In the genomic region with DNA sequence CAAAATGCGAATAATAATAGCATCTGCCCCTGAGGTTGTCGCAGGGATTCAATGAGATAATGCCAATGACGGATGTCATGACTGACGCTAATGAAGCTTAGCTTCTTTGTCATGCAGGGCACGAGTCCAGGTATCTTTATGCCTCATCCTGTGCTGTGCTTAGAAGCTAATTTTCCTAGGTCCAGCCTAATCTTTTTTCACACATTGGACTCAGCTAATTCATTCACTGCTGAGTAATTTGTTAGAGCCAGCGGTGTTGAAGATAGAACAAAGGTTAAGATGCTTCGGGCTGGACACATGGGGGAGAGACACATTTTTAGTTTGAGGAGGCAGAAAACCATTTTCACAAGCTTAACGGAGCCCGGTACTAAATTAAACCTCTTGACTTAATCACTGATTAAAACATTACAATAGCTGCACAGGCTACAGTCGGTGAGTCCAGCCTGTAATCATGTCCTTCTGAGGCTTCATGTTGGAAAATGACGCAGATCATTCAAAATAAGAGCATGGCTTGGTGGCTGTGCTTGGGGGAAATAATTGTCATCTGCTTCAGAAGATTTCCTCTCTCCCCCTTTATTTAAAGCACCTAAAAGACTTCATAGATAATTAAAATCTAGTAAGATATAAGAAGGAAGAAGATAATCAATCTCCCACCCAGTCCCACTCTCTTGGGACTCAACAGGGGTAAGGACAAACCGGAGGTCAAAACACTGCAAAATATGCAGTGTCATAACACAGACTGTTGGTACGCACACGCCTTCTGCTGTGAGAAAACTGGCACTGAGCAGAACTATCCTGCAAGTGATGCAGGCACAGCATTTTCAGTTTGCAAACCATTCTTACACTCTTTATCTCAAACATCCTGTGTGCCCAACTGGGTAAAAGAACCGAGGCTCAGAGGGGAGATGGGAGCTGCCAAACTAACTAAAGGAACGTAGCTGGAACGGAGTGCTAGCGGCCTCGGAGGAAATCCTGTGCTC, we compare ENCODE assay signal across 15 cellular contexts. TPM values are rescaled to one million over a fixed set of nuclear protein-coding genes. Genes with fewer than 3 reads are reported as not detected.
DNase-seq lines count a peak whose midpoint lies in the region; ATAC-seq, FAIRE-seq and TF ChIP-seq lines count a peak whose summit lies in the region.
"Had no signal": no experiment of that assay in that cellular context is flagged by ENCODE, and none has a peak within 500 bp of the region (broad histone marks: within the 10 kb centered on the region; RNA-seq: fewer than 3 reads in every experiment).

No MANE protein-coding gene starts in this region.

- H3K9me3 ChIP-seq in A549 (no peaks in the 10 kb centered on the region), K562 (replicated peaks; ENCODE audit: control insufficient read depth, insufficient read depth, low read depth, low read length) (no peaks in the 10 kb centered on the region), prostate gland (no peaks in the 10 kb centered on the region)

- no peaks in the 10 kb centered on the region for H3K9me1 ChIP-seq in K562 (ENCODE audit: control insufficient read depth, insufficient read depth, low read length)

- no TSS peak for BruUV-seq in K562 (replicated peaks; lab: Mats Ljungman, UMichigan)

- H3K27ac Mint-ChIP-seq in HFFc6: no peak overlapping the region
- H3K27ac Mint-ChIP-seq: activated CD4-positive, alpha-beta memory T cell treated with anti-CD3 and anti-CD28 coated beads for 36 hours had no signal

- intact Hi-C loops in K562 (cut with micrococcal nuclease): no loop called here
- intact Hi-C loops in prostate gland (cut with DNase I): no loop called here

- DNase-seq in A549 (ENCODE audit: low read depth in 1 of 2, low spot score in 1 of 2): peak in 1 of 2 experiments; percentile 18
- DNase-seq in KBM-7: peak; percentile 19
- peak in 2 of 4 experiments; percentile 41 to 43 for DNase-seq in K562 (ENCODE audit: extremely low read depth in 1 of 4, low spot score in 3 of 4)
- DNase-seq in left kidney (ENCODE audit: low read depth, low spot score): peak; percentile 6
- DNase-seq in cerebellum (ENCODE audit: low spot score): no peak
- DNase-seq in prostate gland (ENCODE audit: low spot score): no peak
- no peak for DNase-seq in HFFc6
- DNase-seq: activated CD4-positive, alpha-beta memory T cell treated with anti-CD3 and anti-CD28 coated beads for 36 hours; NCI-H1105 treated with DMSO at 0.1 percent for 48 hours; NCI-H510A; stimulated activated CD4-positive, alpha-beta T cell treated with anti-CD3 and anti-CD28 coated beads, Interleukin-15, amount 100 ng/mL, for 24 hours had no signal

- no peaks in the 10 kb centered on the region for H4K20me1 ChIP-seq in K562 (replicated peaks; ENCODE audit: control insufficient read depth, insufficient read depth, low read length)

- H3K27ac ChIP-seq in A549 (no peak overlapping the region), K562 (ENCODE audit: extremely low read depth, low read depth, low read length) (peak overlapping the region; percentile 12; the same call in 1 of the 3 replicates), prostate gland (no peak overlapping the region)
- H3K27ac ChIP-seq: SK-N-MC had no signal

- POLR2A ChIA-PET in A549 (lab: Yijun Ruan, JAX) (no interaction called here), K562 (lab: Yijun Ruan, JAX) (interaction anchor here (0.5 to 1.1 kb wide), 8 partner anchors 13 to 1592 kb away, joined by 3 to 5 read pairs (median 3); no protein-coding TSS in a partner anchor)

- TF ChIP-seq CTCF in A549 (IDR thresholded peaks at IDR 0.05): no peak
- TF ChIP-seq CTCF in K562 (IDR thresholded peaks at IDR 0.05 in 2 of 3, conservative IDR thresholded peaks at IDR 0.05 in 1 of 3; ENCODE audit: insufficient read depth in 2 of 3, low read depth in 1 of 3, low read length in 3 of 3): no peak
- no peak for TF ChIP-seq CTCF in prostate gland (IDR thresholded peaks at IDR 0.05)
- no peak for TF ChIP-seq CTCF in HFFc6 (IDR thresholded peaks at IDR 0.05)

- TF ChIP-seq POLR2A in A549 (IDR thresholded peaks at IDR 0.05; ENCODE audit: low read length) (no peak), K562 (conservative IDR thresholded peaks at IDR 0.05) (no peak), prostate gland (IDR thresholded peaks at IDR 0.05) (no peak)

- H3K4me3 ChIP-seq in A549 (no peak overlapping the region), K562 (no peak overlapping the region), prostate gland (no peak overlapping the region)
- H3K4me3 ChIP-seq: SK-N-MC had no signal

- CTCF ChIA-PET in A549 (lab: Yijun Ruan, JAX): interaction anchor here (0.5 to 2.1 kb wide), 3 partner anchors 140 to 1015 kb away, joined by 3 to 10 read pairs (median 7); no protein-coding TSS in a partner anchor
- CTCF ChIA-PET in K562 (lab: Yijun Ruan, JAX; ENCODE audit: low intra/inter-chr PET ratio): no interaction called here

- peaks cover 26% of the 10 kb centered on the region for H3K27me3 Mint-ChIP-seq in HFFc6 (ENCODE audit: insufficient read depth)
- H3K27me3 Mint-ChIP-seq: activated CD4-positive, alpha-beta memory T cell treated with anti-CD3 and anti-CD28 coated beads for 36 hours had no signal

- WGBS in A549 (ENCODE audit: missing lambda C conversion rate): 76% methylated on average over 19 of the region's 19 CpGs
- 27% methylated on average over 18 of the region's 19 CpGs for WGBS in K562 (ENCODE audit: insufficient coverage, low coverage, missing lambda C conversion rate)
- WGBS in prostate gland: 80% methylated on average over 19 of the region's 19 CpGs

- H3K4me3 Mint-ChIP-seq in HFFc6: no peak overlapping the region
- H3K4me3 Mint-ChIP-seq: activated CD4-positive, alpha-beta memory T cell treated with anti-CD3 and anti-CD28 coated beads for 36 hours had no signal

- H3K36me3 Mint-ChIP-seq in HFFc6 (ENCODE audit: low read depth): peaks cover 15% of the 10 kb centered on the region

- FAIRE-seq in A549 (lab: Jason Lieb, UNC) (no peak), K562 (lab: Jason Lieb, UNC) (peak; percentile 64)
- FAIRE-seq: TTC549 had no signal

- H3K36me3 ChIP-seq in K562 (ENCODE audit: control insufficient read depth, insufficient read depth, low read length) (no peaks in the 10 kb centered on the region), prostate gland (no peaks in the 10 kb centered on the region)

- TF ChIP-seq RAD21 in A549 (conservative IDR thresholded peaks at IDR 0.05 in 1 of 2, IDR thresholded peaks at IDR 0.05 in 1 of 2): no peak
- no peak; a peak in 1 of 4 replicates for TF ChIP-seq RAD21 in K562 (CRISPR knock-in tag; conservative IDR thresholded peaks at IDR 0.05 in 1 of 2, IDR thresholded peaks at IDR 0.05 in 1 of 2)

- ATAC-seq in A549: no peak
- no peak for ATAC-seq in K562
- ATAC-seq in GM21619 (IDR thresholded peaks at IDR 0.05; ENCODE audit: unreplicated experiment): no peak

- no peaks in the 10 kb centered on the region for H3K9me3 Mint-ChIP-seq in HFFc6
- H3K9me3 Mint-ChIP-seq: activated CD4-positive, alpha-beta memory T cell treated with anti-CD3 and anti-CD28 coated beads for 36 hours had no signal

- H3K4me2 ChIP-seq in A549 (0 out of 3 replicates have a peak overlapping the region, but pooled peaks have one; percentile 2), K562 (ENCODE audit: insufficient read depth, low read length) (peak overlapping the region; percentile 17; the same call in 1 of the 2 replicates)

- H3K4me1 Mint-ChIP-seq in HFFc6 (ENCODE audit: low read depth): peaks cover 22% of the 10 kb centered on the region

- no peak overlapping the region for H3K9ac ChIP-seq in K562 (ENCODE audit: insufficient read depth in 1 of 2, low read depth in 2 of 2, low read length in 2 of 2)

- H3K79me2 ChIP-seq in K562 (ENCODE audit: control insufficient read depth, insufficient read depth, low read length): peaks cover 17% of the 10 kb centered on the region

- peak overlapping the region; percentile 64 for H2AFZ ChIP-seq in K562 (ENCODE audit: low read depth, low read length)

- H3K4me1 ChIP-seq in A549 (peaks cover 27% of the 10 kb centered on the region; the same call in 2 of the 3 replicates), K562 (replicated peaks in 1 of 2; ENCODE audit: control insufficient read depth in 2 of 2, insufficient read depth in 2 of 2, low read length in 2 of 2) (peaks cover 21 to 40% of the 10 kb centered on the region in 2 experiments), prostate gland (replicated peaks) (peaks cover 5% of the 10 kb centered on the region)

- in situ Hi-C loops in KBM-7 (cut with MboI; ENCODE audit: low pct_unique_long_range_greater_than_20kb, low sequenced_read_pairs) (no loop called here), K562 (cut with MboI) (no loop called here)

- TF ChIP-seq EP300 in A549 (IDR thresholded peaks at IDR 0.05): no peak
- no peak; the same call in 1 of the 2 replicates for TF ChIP-seq EP300 in K562 (IDR thresholded peaks at IDR 0.05; ENCODE audit: low read length)

- H3K27me3 ChIP-seq in K562 (ENCODE audit: control insufficient read depth in 2 of 2, insufficient read depth in 2 of 2, low read length in 2 of 2) (peaks cover 9 to 13% of the 10 kb centered on the region in 2 experiments; a peak in 2 of 5 replicates), prostate gland (replicated peaks; ENCODE audit: insufficient read depth) (no peaks in the 10 kb centered on the region)

RNA-seq across cellular contexts. Expression of gene CCDC174, which starts 3.3 kb away (rescaled TPM):
- polyA plus RNA-seq in A549 (2011; rRNA removed) (9.0 and 17.6 TPM in 2 replicates), A549 (2017; fragmentation: RNase III; extraction: RNeasy Plus Mini Kit Qiagen cat#74134 plus additional on column Dnase treatment) (10.8 to 12.6 TPM (median 11.7 TPM) in 3 replicates), K562 (2011; rRNA removed) (7.4 and 9.5 TPM in 2 replicates), K562 (2014; fragmentation: Illumina TruSeq; extraction: Trizol) (24.9 and 31.6 TPM in 2 replicates), K562 (2014; fragmentation: Nextera tagmentation; extraction: Ambion mirVana) (10 to 100 TPM; 34.9 to 41.0 TPM), K562 (2014; rRNA removed) (16.9 and 22.8 TPM in 2 replicates)
- 3.4 and 5.5 TPM in 2 replicates for polyA plus RNA-seq in A549 (2012; cell fraction: cytosol; rRNA removed)
- polyA plus RNA-seq in A549 (2012; cell fraction: nucleus; rRNA removed): 6.1 TPM in 2 replicates
- 6.7 and 7.3 TPM in 2 replicates for polyA minus RNA-seq in A549 (2011; rRNA and poly(A)+ RNA removed)
- total RNA-seq in K562 (2011; cell fraction: chromatin; rRNA removed; ENCODE audit: low replicate concordance): 26.7 and 57.8 TPM in 2 replicates
- total RNA-seq in K562 (2011; cell fraction: nucleolus; rRNA removed): 10.3 and 12.5 TPM in 2 replicates
- total RNA-seq in K562 (2011; cell fraction: nucleoplasm; rRNA removed): 20.5 and 26.6 TPM in 2 replicates
- total RNA-seq in K562 (2014; rRNA removed) (18.7 and 20.8 TPM in 2 replicates), K562 (2014; rRNA removed; fragmentation: Illumina TruSeq; extraction: Trizol) (31.0 and 33.7 TPM in 2 replicates), K562 (2015; rRNA removed; fragmentation: Illumina TruSeq; extraction: Trizol) (24.8 and 28.5 TPM in 2 replicates), K562 (2021) (18.7 and 19.8 TPM in 2 replicates), cerebellum (13.9 TPM), prostate gland (10 to 100 TPM; 12.3 to 25.2 TPM)
- 3.9 and 4.1 TPM in 2 replicates for polyA plus RNA-seq in K562 (2011; cell fraction: cytosol; rRNA removed)
- 24.3 and 33.3 TPM in 2 replicates for polyA plus RNA-seq in K562 (2011; cell fraction: nucleus; rRNA removed)
- 11.8 and 29.6 TPM in 2 replicates for polyA plus RNA-seq in K562 (2012)
- polyA minus RNA-seq in K562 (2011; rRNA and poly(A)+ RNA removed): 8.9 and 11.9 TPM in 2 replicates
- polyA minus RNA-seq in K562 (2011; cell fraction: cytosol; rRNA and poly(A)+ RNA removed): 3.7 and 10.5 TPM in 2 replicates
- polyA minus RNA-seq in K562 (2011; cell fraction: nucleus; rRNA and poly(A)+ RNA removed): 12.1 and 22.1 TPM in 2 replicates
- 10 to 100 TPM in 5 of 6 experiments, 1 to 10 TPM in 1; 8.7 to 13.4 (median 10.5) TPM for total RNA-seq in HFFc6 (2021; fragmentation: NEBNext Ultra II Directional; extraction: Animal tissue kit (Norgen Biotek cat#: 25700))

RNA-seq across cellular contexts. Expression of gene C3orf20, which starts 26.7 kb away (rescaled TPM):
- polyA plus RNA-seq in A549 (2011; rRNA removed) (0.05 and 0.15 TPM in 2 replicates), A549 (2017; fragmentation: RNase III; extraction: RNeasy Plus Mini Kit Qiagen cat#74134 plus additional on column Dnase treatment) (0.03 to 0.08 TPM in 2 of 3 replicates, not detected in the other), K562 (2011; rRNA removed) (0.15 TPM in 1 of 2 replicates, not detected in the other), K562 (2014; fragmentation: Illumina TruSeq; extraction: Trizol) (not detected in 2 replicates), K562 (2014; fragmentation: Nextera tagmentation; extraction: Ambion mirVana) (not detected), K562 (2014; rRNA removed) (not detected in 2 replicates)
- polyA plus RNA-seq in A549 (2012; cell fraction: cytosol; rRNA removed): not detected in 2 replicates
- polyA plus RNA-seq in A549 (2012; cell fraction: nucleus; rRNA removed): 0.02 and 0.10 TPM in 2 replicates
- 0.19 and 0.21 TPM in 2 replicates for polyA minus RNA-seq in A549 (2011; rRNA and poly(A)+ RNA removed)
- 0.25 and 0.46 TPM in 2 replicates for total RNA-seq in K562 (2011; cell fraction: chromatin; rRNA removed; ENCODE audit: low replicate concordance)
- not detected in 2 replicates for total RNA-seq in K562 (2011; cell fraction: nucleolus; rRNA removed)
- 0.23 and 0.29 TPM in 2 replicates for total RNA-seq in K562 (2011; cell fraction: nucleoplasm; rRNA removed)
- total RNA-seq in K562 (2014; rRNA removed) (not detected in 2 replicates), K562 (2014; rRNA removed; fragmentation: Illumina TruSeq; extraction: Trizol) (not detected in 2 replicates), K562 (2015; rRNA removed; fragmentation: Illumina TruSeq; extraction: Trizol) (0.04 TPM in 1 of 2 replicates, not detected in the other), K562 (2021) (not detected in 2 replicates), cerebellum (0.18 TPM), prostate gland (under 1 TPM in 1 of 2 donors, not detected in 1; 0.28 TPM)
- 0.12 TPM in 1 of 2 replicates, not detected in the other for polyA plus RNA-seq in K562 (2011; cell fraction: cytosol; rRNA removed)
- 0.04 and 0.08 TPM in 2 replicates for polyA plus RNA-seq in K562 (2011; cell fraction: nucleus; rRNA removed)
- polyA plus RNA-seq in K562 (2012): 0.03 TPM in 1 of 2 replicates, not detected in the other
- polyA minus RNA-seq in K562 (2011; rRNA and poly(A)+ RNA removed): 0.06 TPM in 1 of 2 replicates, not detected in the other
- polyA minus RNA-seq in K562 (2011; cell fraction: cytosol; rRNA and poly(A)+ RNA removed): not detected in 2 replicates
- polyA minus RNA-seq in K562 (2011; cell fraction: nucleus; rRNA and poly(A)+ RNA removed): 0.11 TPM in 1 of 2 replicates, not detected in the other
- total RNA-seq in HFFc6 (2021; fragmentation: NEBNext Ultra II Directional; extraction: Animal tissue kit (Norgen Biotek cat#: 25700)): not detected
- total RNA-seq: chondrocyte had no signal

Comparison
In these comparisons a context has a peak if more than half of its experiments do, and no peak if none do; other contexts are left out.
1. DNase-seq: peak in KBM-7 (single experiment) and left kidney (single experiment); none in cerebellum (single experiment), prostate gland (single experiment) and HFFc6 (single experiment).
2. Of the 35 proteins assayed by ChIP-seq in both K562 and A549: peak only in K562: BHLHE40 and MAX; only in A549: none; in both: none; in neither: 33.